35 cellular contexts compared by ENCODE assay signal in genomic region chrX:35149517-35149916, GRCh38.
"Had no signal": no experiment of that assay in that cellular context is flagged by ENCODE, and none has a peak within 500 bp of the region (broad histone marks: within the 10 kb centered on the region; RNA-seq: fewer than 3 reads in every experiment).

No MANE protein-coding gene starts in this region.

- H3K4me3 ChIP-seq: MG63 had no signal

- H3K9ac ChIP-seq: KMS-11 had no signal

- H3K27me3 ChIP-seq: MG63 had no signal

- DNase-seq: Karpas-422, Kasumi-1, KBM-7, KG1, MG63, MM.1S, MV-4-11, NCI-H1048, NCI-H1092, NCI-H1092 treated with DMSO at 0.1 percent for 48 hours, NCI-H1105, NCI-H1105 treated with DMSO at 0.1 percent for 48 hours, NCI-H1417, NCI-H1417 treated with DMSO at 0.1 percent for 48 hours, NCI-H1436, NCI-H1436 treated with DMSO at 0.1 percent for 48 hours, NCI-H146, NCI-H1694, NCI-H1694 treated with DMSO at 0.1 percent for 48 hours, NCI-H187, NCI-H187 treated with DMSO at 0.1 percent for 48 hours, NCI-H1930, NCI-H2029 treated with DMSO at 0.1 percent for 48 hours, NCI-H2081, NCI-H2081 treated with DMSO at 0.1 percent for 48 hours, NCI-H2107, NCI-H2171, NCI-H2171 treated with DMSO at 0.1 percent for 48 hours, NCI-H2227 treated with DMSO at 0.1 percent for 48 hours, NCI-H226, NCI-H345, NCI-H446, NCI-H446 treated with DMSO at 0.1 percent for 48 hours, NCI-H510A had no signal

- H3K27ac ChIP-seq: KMS-11 had no signal

- H3K36me3 ChIP-seq: MG63 had no signal

- H3K9me3 ChIP-seq: MG63 had no signal

- H3K4me2 ChIP-seq: KMS-11 had no signal
